In genomic region chr9:34403554-34404380, GRCh38 we compare ENCODE assay signal across 9 cellular contexts. TPM values are rescaled to one million over a fixed set of nuclear protein-coding genes. Genes with fewer than 3 reads are reported as not detected.
DNase-seq lines count a peak whose midpoint lies in the region; ATAC-seq and TF ChIP-seq lines count a peak whose summit lies in the region.
"Had no signal": no experiment of that assay in that cellular context is flagged by ENCODE, and none has a peak within 500 bp of the region (broad histone marks: within the 10 kb centered on the region; RNA-seq: fewer than 3 reads in every experiment).

No MANE protein-coding gene starts in this region.

- H3K36me3 Mint-ChIP-seq in activated naive CD8-positive, alpha-beta T cell treated with anti-CD3 and anti-CD28 coated beads, Interleukin-2, amount 50 U/mL, for 24 hours (ENCODE audit: low read depth): peaks cover 6% of the 10 kb centered on the region
- H3K36me3 Mint-ChIP-seq: activated naive CD4-positive, alpha-beta T cell treated with anti-CD3 and anti-CD28 coated beads, Interleukin-2, amount 50 U/mL, for 72 hours had no signal

- no peaks in the 10 kb centered on the region for H3K4me1 Mint-ChIP-seq in activated naive CD8-positive, alpha-beta T cell treated with anti-CD3 and anti-CD28 coated beads, Interleukin-2, amount 50 U/mL, for 24 hours

- H3K27me3 Mint-ChIP-seq in activated naive CD8-positive, alpha-beta T cell treated with anti-CD3 and anti-CD28 coated beads, Interleukin-2, amount 50 U/mL, for 24 hours: no peaks in the 10 kb centered on the region

- no peak overlapping the region for H2AFZ ChIP-seq in Karpas-422 (ENCODE audit: low read length)

- TF ChIP-seq CTCF in DOHH2 (IDR thresholded peaks at IDR 0.05; ENCODE audit: low read depth, low read length, poor library complexity, severe bottlenecking) (peak; percentile 100), cardiac muscle cell (IDR thresholded peaks at IDR 0.05; ENCODE audit: low read depth, low read length) (peak; percentile 99), prostate gland (IDR thresholded peaks at IDR 0.05) (peak; percentile 88 to 94 (median 90))

- H3K27ac Mint-ChIP-seq in activated naive CD8-positive, alpha-beta T cell treated with anti-CD3 and anti-CD28 coated beads, Interleukin-2, amount 50 U/mL, for 24 hours: no peak overlapping the region

- no peak for ATAC-seq in activated naive CD8-positive, alpha-beta T cell treated with anti-CD3 and anti-CD28 coated beads, Interleukin-2, amount 50 U/mL, for 24 hours
- ATAC-seq in HG02571 (IDR thresholded peaks at IDR 0.05; ENCODE audit: unreplicated experiment): no peak

- H3K9me3 Mint-ChIP-seq in activated naive CD8-positive, alpha-beta T cell treated with anti-CD3 and anti-CD28 coated beads, Interleukin-2, amount 50 U/mL, for 24 hours: no peaks in the 10 kb centered on the region
- H3K9me3 Mint-ChIP-seq: activated naive CD4-positive, alpha-beta T cell treated with anti-CD3 and anti-CD28 coated beads, Interleukin-2, amount 50 U/mL, for 72 hours had no signal

- DNase-seq in Karpas-422 (peak; percentile 75), RPMI8226 (peak; percentile 53), cardiac muscle cell (ENCODE audit: low read depth in 1 of 2, low spot score in 1 of 2) (peak; percentile 70 to 78), prostate gland (ENCODE audit: low spot score) (peak; percentile 61), GOT3 (lab: John Stamatoyannopoulos, UW) (no peak)
- DNase-seq in activated naive CD8-positive, alpha-beta T cell treated with anti-CD3 and anti-CD28 coated beads, Interleukin-2, amount 50 U/mL, for 24 hours: peak; percentile 63

- no peak overlapping the region for H3K4me3 Mint-ChIP-seq in activated naive CD8-positive, alpha-beta T cell treated with anti-CD3 and anti-CD28 coated beads, Interleukin-2, amount 50 U/mL, for 24 hours

- no peaks in the 10 kb centered on the region for H3F3A ChIP-seq in DOHH2 (ENCODE audit: control insufficient read depth, insufficient read depth)

- TF ChIP-seq POLR2A in prostate gland (IDR thresholded peaks at IDR 0.05): no peak

- intact Hi-C loops in prostate gland (cut with DNase I): loop anchor here (2.0 kb wide), 3 partner anchors 97 to 187 kb away; no protein-coding TSS in a partner anchor

- no peaks in the 10 kb centered on the region for H4K20me1 ChIP-seq in DOHH2 (ENCODE audit: control insufficient read depth, insufficient read depth, low read depth, low read length)
- no peaks in the 10 kb centered on the region; the same call in 1 of the 2 replicates for H4K20me1 ChIP-seq in Karpas-422 (ENCODE audit: insufficient read depth, low read depth, low read length)

- H3K9me2 ChIP-seq in DOHH2 (replicated peaks; ENCODE audit: control insufficient read depth, low read length): no peaks in the 10 kb centered on the region
- no peaks in the 10 kb centered on the region for H3K9me2 ChIP-seq in Karpas-422 (replicated peaks; ENCODE audit: insufficient read depth, low read length)

- H3K4me2 ChIP-seq in DOHH2 (ENCODE audit: low read length) (no peak overlapping the region), Karpas-422 (ENCODE audit: low read depth, low read length, poor library complexity, severe bottlenecking) (no peak overlapping the region)

- no peak overlapping the region for H3K9ac ChIP-seq in Karpas-422 (ENCODE audit: low read length)

- H3K79me2 ChIP-seq in DOHH2 (ENCODE audit: control insufficient read depth, low read length) (no peaks in the 10 kb centered on the region), Karpas-422 (ENCODE audit: low read length) (no peaks in the 10 kb centered on the region)

- H3K27ac ChIP-seq in DOHH2 (ENCODE audit: low read depth, low read length) (no peak overlapping the region), Karpas-422 (ENCODE audit: low read length) (no peak overlapping the region), cardiac muscle cell (no peak overlapping the region), prostate gland (no peak overlapping the region)

- H3K4me1 ChIP-seq in DOHH2 (ENCODE audit: control insufficient read depth, low read length) (no peaks in the 10 kb centered on the region), Karpas-422 (ENCODE audit: low read length) (no peaks in the 10 kb centered on the region), cardiac muscle cell (ENCODE audit: low read depth) (no peaks in the 10 kb centered on the region), prostate gland (replicated peaks) (no peaks in the 10 kb centered on the region)

- H3K4me3 ChIP-seq in DOHH2 (ENCODE audit: low read length) (no peak overlapping the region), Karpas-422 (ENCODE audit: low read length) (no peak overlapping the region), cardiac muscle cell (no peak overlapping the region), prostate gland (no peak overlapping the region)

- H3K9me3 ChIP-seq in DOHH2 (ENCODE audit: control insufficient read depth, insufficient read depth, low read length) (no peaks in the 10 kb centered on the region), Karpas-422 (ENCODE audit: low read length) (no peaks in the 10 kb centered on the region), cardiac muscle cell (ENCODE audit: low read depth) (no peaks in the 10 kb centered on the region), prostate gland (no peaks in the 10 kb centered on the region)

- H3K27me3 ChIP-seq in DOHH2 (ENCODE audit: control insufficient read depth, low read length) (no peaks in the 10 kb centered on the region), Karpas-422 (ENCODE audit: low read length) (no peaks in the 10 kb centered on the region), cardiac muscle cell (no peaks in the 10 kb centered on the region), prostate gland (replicated peaks; ENCODE audit: insufficient read depth) (no peaks in the 10 kb centered on the region)

- no peaks in the 10 kb centered on the region for H3K36me3 ChIP-seq in DOHH2 (ENCODE audit: control insufficient read depth, low read length)
- no peaks in the 10 kb centered on the region for H3K36me3 ChIP-seq in Karpas-422 (ENCODE audit: insufficient read depth, low read length)
- no peaks in the 10 kb centered on the region for H3K36me3 ChIP-seq in cardiac muscle cell
- peaks cover 0 to 10% of the 10 kb centered on the region in 2 donors for H3K36me3 ChIP-seq in prostate gland

RNA-seq across cellular contexts. Expression of gene MYORG, which starts 27.1 kb away (rescaled TPM):
- total RNA-seq in Karpas-422 (2014; rRNA removed; shearing (Covaris generic); ENCODE audit: low replicate concordance): 0.45 and 1.7 TPM in 2 replicates
- total RNA-seq in cardiac muscle cell: 0.92 and 2.0 TPM in 2 replicates
- polyA plus RNA-seq in cardiac muscle cell: 1.1 and 1.2 TPM in 2 replicates
- 1 to 10 TPM; 3.4 to 9.0 TPM for total RNA-seq in prostate gland

RNA-seq across cellular contexts. Expression of gene FAM219A, which starts 54.6 kb away (rescaled TPM):
- 3.7 and 4.5 TPM in 2 replicates for total RNA-seq in Karpas-422 (2014; rRNA removed; shearing (Covaris generic); ENCODE audit: low replicate concordance)
- 16.0 and 21.1 TPM in 2 replicates for total RNA-seq in cardiac muscle cell
- 13.8 and 15.0 TPM in 2 replicates for polyA plus RNA-seq in cardiac muscle cell
- 10 to 100 TPM; 14.4 to 16.5 TPM for total RNA-seq in prostate gland

RNA-seq across cellular contexts. Expression of gene DNAI1, which starts 54.8 kb away (rescaled TPM):
- 1.6 and 3.4 TPM in 2 replicates for total RNA-seq in Karpas-422 (2014; rRNA removed; shearing (Covaris generic); ENCODE audit: low replicate concordance)
- total RNA-seq in cardiac muscle cell (0.95 and 1.6 TPM in 2 replicates), prostate gland (1 to 10 TPM in 1 of 2 donors, not detected in 1; 5.6 TPM)
- polyA plus RNA-seq in cardiac muscle cell: 1.7 and 2.2 TPM in 2 replicates
